ENCODE assay signal across 1 cellular context in the genomic region with DNA sequence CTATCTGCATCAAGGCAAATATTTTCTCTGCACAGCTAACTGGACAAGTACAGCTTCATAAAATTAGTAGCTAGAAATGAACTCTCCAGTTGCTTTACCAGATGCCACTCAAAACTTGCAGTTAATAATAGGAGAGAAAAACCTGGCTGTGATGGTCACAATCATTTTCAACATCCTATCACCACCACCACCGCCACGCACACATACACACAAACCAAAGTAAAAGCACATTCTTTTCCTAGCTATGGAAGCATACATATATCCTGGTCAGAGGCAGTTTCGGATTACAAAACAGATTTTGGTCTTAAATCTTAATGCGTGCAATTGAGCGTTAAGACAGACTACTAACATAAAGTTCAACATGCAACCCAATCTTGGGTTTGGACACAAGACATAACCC.
TF ChIP-seq lines count a peak whose summit lies in the region.

No MANE protein-coding gene starts in this region.

TF ChIP-seq in HEK293, 187 proteins besides CTCF, POLR2A, EP300 and RAD21 (continued from another document):
- TF ChIP-seq PRDM6 (tag by site-specific recombination; IDR thresholded peaks at IDR 0.05) = peak; percentile 77
- peak; percentile 73 for TF ChIP-seq SP7 (tag by site-specific recombination; IDR thresholded peaks at IDR 0.05)
